14 cellular contexts compared by ENCODE assay signal in the genomic region with DNA sequence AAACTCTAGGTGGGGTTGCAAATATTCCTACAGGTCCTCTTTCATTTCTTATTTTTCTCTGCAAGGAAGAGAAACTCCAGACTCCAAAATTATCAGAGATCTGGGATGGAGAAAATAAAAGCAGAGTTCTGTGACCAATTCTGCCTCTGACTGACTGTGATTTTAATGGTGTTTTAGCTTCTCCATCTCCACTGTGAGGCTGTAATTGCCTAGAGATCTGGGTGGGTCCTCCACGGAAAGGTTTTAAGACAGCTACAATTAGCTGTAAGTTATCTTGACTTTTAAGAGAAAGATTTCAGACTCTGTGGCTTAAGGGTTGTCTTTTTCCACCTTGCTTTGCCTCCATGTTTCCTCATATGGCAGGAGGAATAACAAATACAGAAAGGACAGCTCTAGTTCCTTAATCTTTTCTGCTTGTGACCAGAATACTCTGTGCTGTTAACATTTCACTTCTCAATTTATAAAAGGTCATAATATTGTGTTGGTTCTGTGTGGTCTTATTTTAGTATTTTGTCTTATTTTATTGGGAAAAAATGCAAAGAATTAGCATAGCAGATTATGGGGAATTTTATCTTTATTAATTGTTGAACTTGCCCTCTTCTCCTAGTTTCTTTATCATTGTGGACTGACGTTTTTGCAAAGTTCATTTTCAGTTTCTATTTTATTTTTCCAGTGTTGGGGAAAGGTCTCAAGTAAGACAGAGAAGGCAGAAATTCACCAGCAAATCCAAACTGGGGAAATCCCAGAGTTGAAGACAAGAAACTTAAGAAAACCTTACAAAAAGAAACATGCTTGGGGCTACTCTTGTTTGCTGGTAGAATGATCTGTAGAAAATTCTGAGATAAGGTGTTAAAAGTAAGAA.
DNase-seq lines count a peak whose midpoint lies in the region; ATAC-seq and TF ChIP-seq lines count a peak whose summit lies in the region.
"Had no signal": no experiment of that assay in that cellular context is flagged by ENCODE, and none has a peak within 500 bp of the region (broad histone marks: within the 10 kb centered on the region; RNA-seq: fewer than 3 reads in every experiment).

No MANE protein-coding gene starts in this region.

- intact Hi-C loops in left ventricle myocardium inferior (cut with micrococcal nuclease) (no loop called here), left ventricle myocardium superior (cut with micrococcal nuclease) (no loop called here), right lobe of liver (cut with DNase I) (no loop called here), upper lobe of right lung (cut with DNase I) (no loop called here)

- ATAC-seq in left ventricle myocardium superior (no peak), SK-N-SH treated with all-trans-retinoic acid at 6 μM for 48 hours (peak; percentile 68), right lobe of liver (peak in 2 of 4 donors; percentile 37 to 54), upper lobe of right lung (no peak), GM21390 (IDR thresholded peaks at IDR 0.05; ENCODE audit: unreplicated experiment) (no peak), gastroesophageal sphincter (no peak)
- ATAC-seq: T-cell had no signal

- peaks cover 4% of the 10 kb centered on the region for H3K4me1 ChIP-seq in left ventricle myocardium inferior
- no peaks in the 10 kb centered on the region for H3K4me1 ChIP-seq in right lobe of liver
- H3K4me1 ChIP-seq in upper lobe of right lung: peaks cover 4% of the 10 kb centered on the region
- no peaks in the 10 kb centered on the region for H3K4me1 ChIP-seq in HAP-1
- H3K4me1 ChIP-seq in gastroesophageal sphincter: peaks cover 5 to 18% (median 9%) of the 10 kb centered on the region in 3 donors
- H3K4me1 ChIP-seq: BE2C had no signal

- in situ Hi-C loops in HAP-1 (cut with MboI; ENCODE audit: low sequenced_read_pairs): no loop called here

- TF ChIP-seq EP300 in gastroesophageal sphincter (IDR thresholded peaks at IDR 0.05): no peak

- DNase-seq in left ventricle myocardium inferior: no peak
- no peak for DNase-seq in left ventricle myocardium superior
- no peak for DNase-seq in right lobe of liver
- DNase-seq in upper lobe of right lung: no peak
- no peak for DNase-seq in HAP-1 (ENCODE audit: low spot score in 2 of 2)
- DNase-seq: activated CD8-positive, alpha-beta memory T cell treated with anti-CD3 and anti-CD28 coated beads for 24 hours; anterior cingulate cortex; BE2C; NCI-H187 treated with DMSO at 0.1 percent for 48 hours; NCI-H82; T-cell had no signal

- H3K27me3 ChIP-seq in left ventricle myocardium inferior (ENCODE audit: low read depth): no peaks in the 10 kb centered on the region
- H3K27me3 ChIP-seq in right lobe of liver: no peaks in the 10 kb centered on the region
- H3K27me3 ChIP-seq in upper lobe of right lung: no peaks in the 10 kb centered on the region
- H3K27me3 ChIP-seq in HAP-1 (ENCODE audit: low read depth): 0 out of 2 replicates have a peak, but pooled peaks cover 4% of the 10 kb centered on the region
- H3K27me3 ChIP-seq in gastroesophageal sphincter: no peaks in the 10 kb centered on the region
- H3K27me3 ChIP-seq: BE2C had no signal

- 15% methylated on average over 2 of the region's 2 CpGs for WGBS in right lobe of liver (ENCODE audit: insufficient coverage, low coverage, low lambda C conversion rate, missing lambda C conversion rate)
- 0 to 21% methylated on average over 1 to 2 of the region's 2 CpGs for WGBS in gastroesophageal sphincter (ENCODE audit: low coverage in 1 of 2), 2 donors

- TF ChIP-seq CTCF in left ventricle myocardium inferior (IDR thresholded peaks at IDR 0.05; ENCODE audit: borderline replicate concordance) (no peak), right lobe of liver (IDR thresholded peaks at IDR 0.05) (no peak), upper lobe of right lung (IDR thresholded peaks at IDR 0.05) (no peak), gastroesophageal sphincter (IDR thresholded peaks at IDR 0.05) (no peak)

- TF ChIP-seq POLR2A in right lobe of liver (IDR thresholded peaks at IDR 0.05) (no peak), gastroesophageal sphincter (IDR thresholded peaks at IDR 0.05) (no peak)

- H3K36me3 ChIP-seq in left ventricle myocardium inferior (no peaks in the 10 kb centered on the region), right lobe of liver (no peaks in the 10 kb centered on the region), upper lobe of right lung (no peaks in the 10 kb centered on the region), HAP-1 (replicated peaks) (no peaks in the 10 kb centered on the region), gastroesophageal sphincter (no peaks in the 10 kb centered on the region)
- H3K36me3 ChIP-seq: BE2C had no signal

- H3K27ac ChIP-seq in left ventricle myocardium inferior (replicated peaks) (peak overlapping the region; percentile 52), right lobe of liver (peak overlapping the region in 2 of 3 donors; percentile 13 to 40), upper lobe of right lung (peak overlapping the region; percentile 49), gastroesophageal sphincter (peak overlapping the region in 1 of 4 donors; percentile 20)

- peaks cover 8% of the 10 kb centered on the region for H3K9me3 ChIP-seq in left ventricle myocardium inferior (replicated peaks)
- H3K9me3 ChIP-seq in right lobe of liver: no peaks in the 10 kb centered on the region
- H3K9me3 ChIP-seq in upper lobe of right lung: no peaks in the 10 kb centered on the region
- H3K9me3 ChIP-seq in HAP-1: no peaks in the 10 kb centered on the region; the same call in 1 of the 2 replicates
- no peaks in the 10 kb centered on the region for H3K9me3 ChIP-seq in gastroesophageal sphincter
- H3K9me3 ChIP-seq: BE2C had no signal

- H3K4me3 ChIP-seq in left ventricle myocardium inferior (peak overlapping the region; percentile 39), right lobe of liver (no peak overlapping the region), upper lobe of right lung (peak overlapping the region; percentile 2), HAP-1 (no peak overlapping the region), gastroesophageal sphincter (no peak overlapping the region)

TF ChIP-seq in SK-N-SH treated with all-trans-retinoic acid at 6 μM for 48 hours, 23 proteins besides CTCF, POLR2A, EP300 and RAD21:
- TF ChIP-seq ZFP3 (CRISPR knock-in tag; IDR thresholded peaks at IDR 0.05) (no peak), ZNF8 (CRISPR knock-in tag; IDR thresholded peaks at IDR 0.05) (no peak), OSR1 (CRISPR knock-in tag; IDR thresholded peaks at IDR 0.05) (no peak), TOX (CRISPR knock-in tag; IDR thresholded peaks at IDR 0.05; ENCODE audit: borderline replicate concordance) (no peak), ZNF565 (CRISPR knock-in tag; conservative IDR thresholded peaks at IDR 0.05; ENCODE audit: low read depth) (no peak)
- TF ChIP-seq, protein P1, sequence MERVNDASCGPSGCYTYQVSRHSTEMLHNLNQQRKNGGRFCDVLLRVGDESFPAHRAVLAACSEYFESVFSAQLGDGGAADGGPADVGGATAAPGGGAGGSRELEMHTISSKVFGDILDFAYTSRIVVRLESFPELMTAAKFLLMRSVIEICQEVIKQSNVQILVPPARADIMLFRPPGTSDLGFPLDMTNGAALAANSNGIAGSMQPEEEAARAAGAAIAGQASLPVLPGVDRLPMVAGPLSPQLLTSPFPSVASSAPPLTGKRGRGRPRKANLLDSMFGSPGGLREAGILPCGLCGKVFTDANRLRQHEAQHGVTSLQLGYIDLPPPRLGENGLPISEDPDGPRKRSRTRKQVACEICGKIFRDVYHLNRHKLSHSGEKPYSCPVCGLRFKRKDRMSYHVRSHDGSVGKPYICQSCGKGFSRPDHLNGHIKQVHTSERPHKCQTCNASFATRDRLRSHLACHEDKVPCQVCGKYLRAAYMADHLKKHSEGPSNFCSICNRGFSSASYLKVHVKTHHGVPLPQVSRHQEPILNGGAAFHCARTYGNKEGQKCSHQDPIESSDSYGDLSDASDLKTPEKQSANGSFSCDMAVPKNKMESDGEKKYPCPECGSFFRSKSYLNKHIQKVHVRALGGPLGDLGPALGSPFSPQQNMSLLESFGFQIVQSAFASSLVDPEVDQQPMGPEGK (CRISPR knock-in tag; IDR thresholded peaks at IDR 0.05; ENCODE audit: borderline replicate concordance): no peak

Comparison
In these comparisons a context has a peak if more than half of its experiments do, and no peak if none do; other contexts are left out.
1. H3K4me3 ChIP-seq: peak in left ventricle myocardium inferior (single experiment) and upper lobe of right lung (single experiment); none in right lobe of liver (0 of 3), HAP-1 (single experiment) and gastroesophageal sphincter (0 of 2).